Comparison of ENCODE assay signal across 9 cellular contexts in genomic region chr15:68620721-68621528, GRCh38. TPM values are rescaled to one million over a fixed set of nuclear protein-coding genes. Genes with fewer than 3 reads are reported as not detected.
A peak's percentile ranks its signal among the peaks of the same experiment; 100 is the strongest.
DNase-seq lines count a peak whose midpoint lies in the region; ATAC-seq and TF ChIP-seq lines count a peak whose summit lies in the region.
"Had no signal": no experiment of that assay in that cellular context is flagged by ENCODE, and none has a peak within 500 bp of the region (broad histone marks: within the 10 kb centered on the region; RNA-seq: fewer than 3 reads in every experiment).

No MANE protein-coding gene starts in this region.

- peaks cover 0 to 9% (median 2%) of the 10 kb centered on the region in 3 donors for H3K27me3 Mint-ChIP-seq in CD14-positive monocyte (ENCODE audit: low read depth in 3 of 3)

- H3K27ac Mint-ChIP-seq in CD14-positive monocyte = no peak overlapping the region
- H3K27ac Mint-ChIP-seq: T-helper 2 cell treated with Interferon-gamma antibody and Interleukin-4, amounts not matched to agents 5 μg/mL and 100 μg/mL, for 36 hours had no signal

- TF ChIP-seq CTCF in RWPE1 (conservative IDR thresholded peaks at IDR 0.05; ENCODE audit: low read depth) (no peak), CD14-positive monocyte (IDR thresholded peaks at IDR 0.05) (no peak)

- CTCF ChIA-PET in RWPE1 (lab: Yijun Ruan, JAX) = interaction anchor here (1.1 kb wide), 1 partner anchor 14 kb away, joined by 4 read pairs; no protein-coding TSS in a partner anchor

- no peaks in the 10 kb centered on the region for H3K9me3 Mint-ChIP-seq in CD14-positive monocyte
- H3K9me3 Mint-ChIP-seq: T-helper 2 cell treated with Interferon-gamma antibody and Interleukin-4, amounts not matched to agents 5 μg/mL and 100 μg/mL, for 36 hours had no signal

- peak overlapping the region; percentile 23; the same call in 1 of the 2 replicates for H3K27ac ChIP-seq in RWPE1

- no peak overlapping the region for H3K4me3 Mint-ChIP-seq in CD14-positive monocyte
- H3K4me3 Mint-ChIP-seq: T-helper 2 cell treated with Interferon-gamma antibody and Interleukin-4, amounts not matched to agents 5 μg/mL and 100 μg/mL, for 36 hours had no signal

- intact Hi-C loops in CD14-positive monocyte (cut with micrococcal nuclease) = no loop called here

- H3K36me3 Mint-ChIP-seq in CD14-positive monocyte = no peaks in the 10 kb centered on the region

- POLR2A ChIA-PET in RWPE1 (lab: Yijun Ruan, JAX; ENCODE audit: low non-redundant PET) = interaction anchor here (0.6 kb wide), 1 partner anchor 247 kb away, joined by 5 read pairs; no protein-coding TSS in a partner anchor

- ATAC-seq in GM21619 (IDR thresholded peaks at IDR 0.05; ENCODE audit: unreplicated experiment) = no peak
- no peak for ATAC-seq in GM19397 (IDR thresholded peaks at IDR 0.05; ENCODE audit: unreplicated experiment)

- H3K4me1 Mint-ChIP-seq in CD14-positive monocyte = peaks cover 20% of the 10 kb centered on the region

- peak; percentile 96 for DNase-seq in GM04504 (ENCODE audit: low read depth)
- DNase-seq in RWPE1 (ENCODE audit: low spot score) = no peak
- peak; percentile 95 for DNase-seq in globus pallidus (ENCODE audit: low spot score)
- peak; percentile 75 for DNase-seq in retina
- DNase-seq in NCI-H2196 (lab: John Stamatoyannopoulos, UW; ENCODE audit: unreplicated experiment) = no peak
- DNase-seq in CD14-positive monocyte (ENCODE audit: low spot score) = no peak

RNA-seq across cellular contexts. Expression of gene CORO2B, which starts 42.1 kb away (rescaled TPM):
- polyA plus RNA-seq in CD14-positive monocyte = not detected

Comparison
In these comparisons a context has a peak if more than half of its experiments do, and no peak if none do; other contexts are left out.
1. DNase-seq: peak in GM04504 (single experiment), globus pallidus (single experiment) and retina (single experiment); none in RWPE1 (single experiment), NCI-H2196 (single experiment) and CD14-positive monocyte (single experiment).